Comparison of ENCODE assay signal across 8 cellular contexts in genomic region chr3:29903600-29903999, GRCh38.
"Had no signal": no experiment of that assay in that cellular context is flagged by ENCODE, and none has a peak within 500 bp of the region (broad histone marks: within the 10 kb centered on the region; RNA-seq: fewer than 3 reads in every experiment).

No MANE protein-coding gene starts in this region.

- ATAC-seq: GM12878 had no signal

- DNase-seq: GDM1, GF-D8 had no signal

- H3K4me3 ChIP-seq: GM12878 had no signal

- FAIRE-seq: G401.6, GM12878, GM12891, GM12892, GM18507, GM19239 had no signal
